ENCODE assay signal across 26 cellular contexts in genomic region chr11:84420261-84420660, GRCh38.
DNase-seq lines count a peak whose midpoint lies in the region; ATAC-seq and TF ChIP-seq lines count a peak whose summit lies in the region.
"Had no signal": no experiment of that assay in that cellular context is flagged by ENCODE, and none has a peak within 500 bp of the region (broad histone marks: within the 10 kb centered on the region; RNA-seq: fewer than 3 reads in every experiment).

No MANE protein-coding gene starts in this region.

- H3K4me3 Mint-ChIP-seq in nephron, result peak overlapping the region in 1 of 3 experiments; percentile 19
- H3K4me3 Mint-ChIP-seq in stimulated activated effector memory CD8-positive, alpha-beta T cell treated with anti-CD3 and anti-CD28 coated beads, Interleukin-12 subunit alpha, Interleukin-12 subunit beta, amount 100 ng/mL, for 72 hours, result no peak overlapping the region
- H3K4me3 Mint-ChIP-seq: CD4-positive, alpha-beta T cell had no signal

- no peak overlapping the region for H3K27ac ChIP-seq in GM23248
- no peak overlapping the region for H3K27ac ChIP-seq in brain microvascular endothelial cell
- H3K27ac ChIP-seq: gastroesophageal sphincter, neutrophil, psoas muscle, testis, vagina had no signal

- no peaks in the 10 kb centered on the region for H3F3A ChIP-seq in GM23248 (ENCODE audit: insufficient read depth)

- no peak overlapping the region for H3K4me3 ChIP-seq in GM23248
- H3K4me3 ChIP-seq in brain microvascular endothelial cell (ENCODE audit: low read depth, low read length), result no peak overlapping the region
- H3K4me3 ChIP-seq: gastroesophageal sphincter, lung, psoas muscle, testis, vagina had no signal

- H3K27me3 Mint-ChIP-seq in nephron (ENCODE audit: low read depth), result no peaks in the 10 kb centered on the region
- H3K27me3 Mint-ChIP-seq: CD4-positive, alpha-beta T cell had no signal

- no peak overlapping the region for H3K9ac ChIP-seq in GM23248

- H3K36me3 Mint-ChIP-seq in nephron (ENCODE audit: low read depth), result no peaks in the 10 kb centered on the region
- no peaks in the 10 kb centered on the region for H3K36me3 Mint-ChIP-seq in stimulated activated effector memory CD8-positive, alpha-beta T cell treated with anti-CD3 and anti-CD28 coated beads, Interleukin-12 subunit alpha, Interleukin-12 subunit beta, amount 100 ng/mL, for 72 hours

- peak overlapping the region in 2 of 3 experiments; percentile 6 to 23 for H3K27ac Mint-ChIP-seq in nephron
- no peak overlapping the region for H3K27ac Mint-ChIP-seq in stimulated activated effector memory CD8-positive, alpha-beta T cell treated with anti-CD3 and anti-CD28 coated beads, Interleukin-12 subunit alpha, Interleukin-12 subunit beta, amount 100 ng/mL, for 72 hours
- H3K27ac Mint-ChIP-seq: CD4-positive, alpha-beta T cell had no signal

- H3K9me3 Mint-ChIP-seq in nephron, result no peaks in the 10 kb centered on the region
- H3K9me3 Mint-ChIP-seq in stimulated activated effector memory CD8-positive, alpha-beta T cell treated with anti-CD3 and anti-CD28 coated beads, Interleukin-12 subunit alpha, Interleukin-12 subunit beta, amount 100 ng/mL, for 72 hours, result peaks cover 28% of the 10 kb centered on the region

- no peak for ATAC-seq in stimulated activated effector memory CD8-positive, alpha-beta T cell treated with anti-CD3 and anti-CD28 coated beads, Interleukin-12 subunit alpha, Interleukin-12 subunit beta, amount 100 ng/mL, for 72 hours
- no peak for ATAC-seq in GM21529 (IDR thresholded peaks at IDR 0.05; ENCODE audit: unreplicated experiment)
- no peak for ATAC-seq in HG02759 (IDR thresholded peaks at IDR 0.05; ENCODE audit: unreplicated experiment)
- ATAC-seq: gastroesophageal sphincter, psoas muscle had no signal

- no peaks in the 10 kb centered on the region for H3K4me1 ChIP-seq in GM23248 (ENCODE audit: insufficient read depth)
- H3K4me1 ChIP-seq: gastroesophageal sphincter, psoas muscle, testis, vagina had no signal

- H3K9me3 ChIP-seq in GM23248 (ENCODE audit: low read depth), result no peaks in the 10 kb centered on the region
- H3K9me3 ChIP-seq: gastroesophageal sphincter, neutrophil, psoas muscle, testis, vagina had no signal

- H3K79me2 ChIP-seq in GM23248 (ENCODE audit: insufficient read depth), result no peaks in the 10 kb centered on the region

- H3K4me1 Mint-ChIP-seq in nephron, result peaks cover 16% of the 10 kb centered on the region
- H3K4me1 Mint-ChIP-seq in stimulated activated effector memory CD8-positive, alpha-beta T cell treated with anti-CD3 and anti-CD28 coated beads, Interleukin-12 subunit alpha, Interleukin-12 subunit beta, amount 100 ng/mL, for 72 hours, result no peaks in the 10 kb centered on the region

- DNase-seq in GM23248, result peak; percentile 47
- DNase-seq in NCI-H526 (lab: John Stamatoyannopoulos, UW), result peak; percentile 78 to 80
- DNase-seq in brain microvascular endothelial cell, result peak; percentile 7
- DNase-seq in stimulated activated effector memory CD8-positive, alpha-beta T cell treated with anti-CD3 and anti-CD28 coated beads, Interleukin-12 subunit alpha, Interleukin-12 subunit beta, amount 100 ng/mL, for 72 hours (ENCODE audit: low spot score in 2 of 2), result no peak
- DNase-seq: activated CD4-positive, alpha-beta T cell treated with anti-CD3 and anti-CD28 coated beads for 1 hour; activated naive CD4-positive, alpha-beta T cell; activated T-cell treated with anti-CD3 and anti-CD28 coated beads, Interleukin-2, amount 50 U/mL, for 1 hour; amniotic stem cell; CD4-positive, alpha-beta T cell; hypothalamus; KG1; NCI-H187; NCI-H446 treated with DMSO at 0.1 percent for 48 hours; psoas muscle; small intestine; stimulated activated CD4-positive, alpha-beta T cell treated with anti-CD3 and anti-CD28 coated beads, Interleukin-2, amount 100 ng/mL, for 24 hours; stimulated activated naive CD4-positive, alpha-beta T cell; T-helper 1 cell; testis had no signal

- in situ Hi-C loops in GM23248 (cut with MboI), result no loop called here
- in situ Hi-C loops in brain microvascular endothelial cell (cut with HindIII; ENCODE audit: low pct_ligation_motif_present, low sequenced_read_pairs), result no loop called here

- H3K27me3 ChIP-seq in GM23248 (replicated peaks; ENCODE audit: insufficient read depth) (no peaks in the 10 kb centered on the region), brain microvascular endothelial cell (replicated peaks) (no peaks in the 10 kb centered on the region)
- H3K27me3 ChIP-seq: gastroesophageal sphincter, neutrophil, testis, vagina had no signal

- H3K9me2 ChIP-seq in GM23248 (ENCODE audit: insufficient read depth), result no peaks in the 10 kb centered on the region; the same call in 1 of the 2 replicates

- H4K20me1 ChIP-seq in GM23248 (ENCODE audit: insufficient read depth), result no peaks in the 10 kb centered on the region

- no peak overlapping the region for H2AFZ ChIP-seq in GM23248

- no peak for TF ChIP-seq CTCF in brain microvascular endothelial cell (IDR thresholded peaks at IDR 0.05; ENCODE audit: low read depth, low read length, missing control alignments)
- TF ChIP-seq CTCF in nephron (IDR thresholded peaks at IDR 0.05; ENCODE audit: unreplicated experiment in 3 of 3), result no peak

- 59 to 65% methylated on average over 4 of the region's 4 CpGs for WGBS in GM23248 (ENCODE audit: low coverage in 1 of 2, low lambda C conversion rate in 2 of 2, missing lambda C conversion rate in 2 of 2), 2 experiments

- H3K4me2 ChIP-seq in GM23248 (ENCODE audit: unreplicated experiment), result no peak overlapping the region

- H3K36me3 ChIP-seq in GM23248 (ENCODE audit: low read depth), result no peaks in the 10 kb centered on the region
- no peaks in the 10 kb centered on the region for H3K36me3 ChIP-seq in brain microvascular endothelial cell (replicated peaks)
- H3K36me3 ChIP-seq: gastroesophageal sphincter, neutrophil, vagina had no signal

Comparison
In these comparisons a context has a peak if more than half of its experiments do, and no peak if none do; other contexts are left out.
1. DNase-seq: peak in GM23248 (single experiment), NCI-H526 (2 of 2) and brain microvascular endothelial cell (single experiment); none in stimulated activated effector memory CD8-positive, alpha-beta T cell treated with anti-CD3 and anti-CD28 coated beads, Interleukin-12 subunit alpha, Interleukin-12 subunit beta, amount 100 ng/mL, for 72 hours (0 of 2).